Comparison of ENCODE assay signal across 1 cellular context in genomic region chr19:7636691-7637373, GRCh38.
TF ChIP-seq lines count a peak whose summit lies in the region.

STXBP2 (plus strand) TSS chr19:7637110; CDS start chr19:7637150, 40 bp downstream.

TF ChIP-seq in HepG2, 621 proteins besides CTCF, POLR2A, EP300 and RAD21 (continued from another document and continues in another):
- TF ChIP-seq ZNF574 (CRISPR knock-in tag; IDR thresholded peaks at IDR 0.05) (peak; percentile 55; the same call in 1 of the 2 replicates), MEF2D (CRISPR knock-in tag; IDR thresholded peaks at IDR 0.05) (0 out of 2 replicates have a peak, but pooled peaks have one; percentile 38), SIN3A (IDR thresholded peaks at IDR 0.05; ENCODE audit: borderline replicate concordance, low read depth, low read length) (peak; percentile 64; the same call in 1 of the 2 replicates), NFIC (IDR thresholded peaks at IDR 0.05; ENCODE audit: low read length) (no peak), MTF1 (CRISPR knock-in tag; IDR thresholded peaks at IDR 0.05) (no peak), MAF1 (CRISPR knock-in tag; IDR thresholded peaks at IDR 0.05; ENCODE audit: borderline replicate concordance) (no peak), ZNF749 (CRISPR knock-in tag; IDR thresholded peaks at IDR 0.05; ENCODE audit: borderline replicate concordance) (no peak; the same call in 1 of the 2 replicates), ZNF234 (CRISPR knock-in tag; conservative IDR thresholded peaks at IDR 0.05) (no peak), ZFP36L1 (CRISPR knock-in tag; IDR thresholded peaks at IDR 0.05) (no peak), ISX (CRISPR knock-in tag; conservative IDR thresholded peaks at IDR 0.05) (no peak), TMF1 (CRISPR knock-in tag; IDR thresholded peaks at IDR 0.05; ENCODE audit: low read depth) (0 out of 2 replicates have a peak, but pooled peaks have one; percentile 80), ZNF83 (CRISPR knock-in tag; IDR thresholded peaks at IDR 0.05; ENCODE audit: borderline replicate concordance) (no peak), ZNF761 (CRISPR knock-in tag; conservative IDR thresholded peaks at IDR 0.05) (peak; percentile 71; the same call in 1 of the 2 replicates), NFYB (CRISPR knock-in tag; IDR thresholded peaks at IDR 0.05) (no peak), RFX3 (CRISPR knock-in tag; IDR thresholded peaks at IDR 0.05) (no peak), MED1 (CRISPR knock-in tag; IDR thresholded peaks at IDR 0.05) (no peak; the same call in none of the 2 replicates), RCOR2 (CRISPR knock-in tag; IDR thresholded peaks at IDR 0.05) (no peak), IRF2 (CRISPR knock-in tag; IDR thresholded peaks at IDR 0.05) (peak; percentile 33; the same call in 1 of the 2 replicates), HDAC1 (CRISPR knock-in tag; IDR thresholded peaks at IDR 0.05) (peak; percentile 79), ZNF547 (CRISPR knock-in tag; IDR thresholded peaks at IDR 0.05) (no peak; the same call in 1 of the 2 replicates), ZFP82 (CRISPR knock-in tag; IDR thresholded peaks at IDR 0.05; ENCODE audit: borderline replicate concordance) (peak; percentile 88; the same call in 1 of the 2 replicates), ZNF691 (CRISPR knock-in tag; IDR thresholded peaks at IDR 0.05; ENCODE audit: borderline replicate concordance, low read depth) (0 out of 2 replicates have a peak, but pooled peaks have one; percentile 59), JARID2 (CRISPR knock-in tag; IDR thresholded peaks at IDR 0.05; ENCODE audit: insufficient replicate concordance) (no peak), ZKSCAN5 (CRISPR knock-in tag; IDR thresholded peaks at IDR 0.05) (no peak), MXI1 (IDR thresholded peaks at IDR 0.05; ENCODE audit: borderline replicate concordance, low read depth, low read length) (peak; percentile 81; the same call in 1 of the 3 replicates), ONECUT2 (CRISPR knock-in tag; IDR thresholded peaks at IDR 0.05) (no peak), ZBTB2 (CRISPR knock-in tag; IDR thresholded peaks at IDR 0.05; ENCODE audit: low read depth) (peak; percentile 37; the same call in 1 of the 2 replicates), ZBTB40 (IDR thresholded peaks at IDR 0.05) (no peak), ZBTB40 (CRISPR knock-in tag; IDR thresholded peaks at IDR 0.05) (peak; percentile 68; the same call in 1 of the 2 replicates), HOXA5 (CRISPR knock-in tag; IDR thresholded peaks at IDR 0.05) (no peak), ZNF274 (CRISPR knock-in tag; IDR thresholded peaks at IDR 0.05) (no peak), TSC22D2 (CRISPR knock-in tag; IDR thresholded peaks at IDR 0.05; ENCODE audit: borderline replicate concordance) (no peak), ZNF543 (CRISPR knock-in tag; IDR thresholded peaks at IDR 0.05) (0 out of 2 replicates have a peak, but pooled peaks have one; percentile 42), ZNF563 (CRISPR knock-in tag; IDR thresholded peaks at IDR 0.05) (peak; percentile 66; the same call in 1 of the 2 replicates), SNAPC4 (CRISPR knock-in tag; IDR thresholded peaks at IDR 0.05) (no peak), AGO2 (optimal IDR thresholded peaks at IDR 0.05; ENCODE audit: low read depth, low read length) (no peak), SNAI1 (CRISPR knock-in tag; IDR thresholded peaks at IDR 0.05; ENCODE audit: borderline replicate concordance) (no peak), ARNT (IDR thresholded peaks at IDR 0.05) (no peak), ARHGAP35 (CRISPR knock-in tag; IDR thresholded peaks at IDR 0.05; ENCODE audit: borderline replicate concordance) (no peak; the same call in 1 of the 2 replicates), SP1 (IDR thresholded peaks at IDR 0.05) (no peak), SP1 (CRISPR knock-in tag; IDR thresholded peaks at IDR 0.05) (peak; percentile 90), SRSF1 (optimal IDR thresholded peaks at IDR 0.05; ENCODE audit: low read depth, low read length) (no peak), HIVEP1 (CRISPR knock-in tag; IDR thresholded peaks at IDR 0.05) (0 out of 2 replicates have a peak, but pooled peaks have one; percentile 21), ZFYVE20 (CRISPR knock-in tag; IDR thresholded peaks at IDR 0.05; ENCODE audit: borderline replicate concordance, low read depth) (peak; percentile 74; the same call in 1 of the 2 replicates), YY1 (IDR thresholded peaks at IDR 0.05; ENCODE audit: insufficient read depth, insufficient replicate concordance, low read depth, low read length) (peak; percentile 93), TAF15 (IDR thresholded peaks at IDR 0.05; ENCODE audit: low read depth, low read length, poor library complexity, severe bottlenecking) (no peak)
